In genomic region chr6:142265476-142265875, GRCh38 we compare ENCODE assay signal across 1 cellular context.
TF ChIP-seq lines count a peak whose summit lies in the region.

No MANE protein-coding gene starts in this region.

TF ChIP-seq in HepG2, 621 proteins besides CTCF, POLR2A, EP300 and RAD21 (continued from another document and continues in another):
- TF ChIP-seq, protein P1, sequence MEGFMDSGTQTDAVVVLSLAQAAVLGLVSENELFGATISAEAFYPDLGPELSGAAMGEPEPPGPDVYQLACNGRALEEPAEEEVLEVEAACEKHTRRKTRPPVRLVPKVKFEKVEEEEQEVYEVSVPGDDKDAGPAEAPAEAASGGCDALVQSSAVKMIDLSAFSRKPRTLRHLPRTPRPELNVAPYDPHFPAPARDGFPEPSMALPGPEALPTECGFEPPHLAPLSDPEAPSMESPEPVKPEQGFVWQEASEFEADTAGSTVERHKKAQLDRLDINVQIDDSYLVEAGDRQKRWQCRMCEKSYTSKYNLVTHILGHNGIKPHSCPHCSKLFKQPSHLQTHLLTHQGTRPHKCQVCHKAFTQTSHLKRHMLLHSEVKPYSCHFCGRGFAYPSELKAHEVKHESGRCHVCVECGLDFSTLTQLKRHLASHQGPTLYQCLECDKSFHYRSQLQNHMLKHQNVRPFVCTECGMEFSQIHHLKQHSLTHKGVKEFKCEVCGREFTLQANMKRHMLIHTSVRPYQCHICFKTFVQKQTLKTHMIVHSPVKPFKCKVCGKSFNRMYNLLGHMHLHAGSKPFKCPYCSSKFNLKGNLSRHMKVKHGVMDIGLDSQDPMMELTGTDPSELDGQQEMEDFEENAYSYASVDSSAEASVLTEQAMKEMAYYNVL (CRISPR knock-in tag; IDR thresholded peaks at IDR 0.05; ENCODE audit: borderline replicate concordance), result peak; percentile 83; the same call in 1 of the 2 replicates
- TF ChIP-seq PHF20 (CRISPR knock-in tag; IDR thresholded peaks at IDR 0.05) (no peak), GATA4 (IDR thresholded peaks at IDR 0.05; ENCODE audit: borderline replicate concordance, low read depth) (peak; percentile 59; the same call in 1 of the 2 replicates), ZNF557 (CRISPR knock-in tag; IDR thresholded peaks at IDR 0.05) (peak; percentile 31; the same call in 1 of the 2 replicates), ZNF362 (CRISPR knock-in tag; IDR thresholded peaks at IDR 0.05; ENCODE audit: borderline replicate concordance) (peak; percentile 84; the same call in 1 of the 2 replicates), ZNF746 (CRISPR knock-in tag; IDR thresholded peaks at IDR 0.05) (no peak), KDM4B (CRISPR knock-in tag; IDR thresholded peaks at IDR 0.05) (peak; percentile 57; the same call in 1 of the 2 replicates), PAXIP1 (CRISPR knock-in tag; conservative IDR thresholded peaks at IDR 0.05) (peak; percentile 98), SSRP1 (CRISPR knock-in tag; IDR thresholded peaks at IDR 0.05) (no peak), ZNF274 (CRISPR knock-in tag; IDR thresholded peaks at IDR 0.05) (no peak), MAZ (IDR thresholded peaks at IDR 0.05; ENCODE audit: borderline replicate concordance, low read depth, low read length) (no peak), MAZ (CRISPR knock-in tag; IDR thresholded peaks at IDR 0.05; ENCODE audit: low read depth) (no peak), MEIS1 (CRISPR knock-in tag; IDR thresholded peaks at IDR 0.05; ENCODE audit: borderline replicate concordance) (no peak), ZNF180 (CRISPR knock-in tag; IDR thresholded peaks at IDR 0.05; ENCODE audit: borderline replicate concordance, low read depth) (no peak), E2F5 (CRISPR knock-in tag; conservative IDR thresholded peaks at IDR 0.05) (no peak), ZSCAN9 (CRISPR knock-in tag; IDR thresholded peaks at IDR 0.05; ENCODE audit: borderline replicate concordance) (peak; percentile 82; the same call in 1 of the 2 replicates), ERF (CRISPR knock-in tag; IDR thresholded peaks at IDR 0.05) (peak; percentile 84), SP1 (IDR thresholded peaks at IDR 0.05) (no peak), SP1 (CRISPR knock-in tag; IDR thresholded peaks at IDR 0.05) (0 out of 2 replicates have a peak, but pooled peaks have one; percentile 43), BCL6 (CRISPR knock-in tag; IDR thresholded peaks at IDR 0.05) (peak; percentile 95), RCOR2 (CRISPR knock-in tag; IDR thresholded peaks at IDR 0.05) (peak; percentile 90), CHD4 (IDR thresholded peaks at IDR 0.05; ENCODE audit: borderline replicate concordance, low read length) (no peak), ELF3 (CRISPR knock-in tag; IDR thresholded peaks at IDR 0.05) (peak; percentile 95), KMT2A (CRISPR knock-in tag; IDR thresholded peaks at IDR 0.05) (peak; percentile 31; the same call in 1 of the 2 replicates), GABPB1 (CRISPR knock-in tag; IDR thresholded peaks at IDR 0.05) (no peak), U2AF1 (optimal IDR thresholded peaks at IDR 0.05; ENCODE audit: low read depth, low read length) (no peak), ATF4 (CRISPR knock-in tag; IDR thresholded peaks at IDR 0.05) (peak in 1 of 2 experiments; percentile 44; a peak in 1 of 4 replicates), ZNF501 (CRISPR knock-in tag; IDR thresholded peaks at IDR 0.05) (no peak), CEBPG (CRISPR knock-in tag; IDR thresholded peaks at IDR 0.05) (peak; percentile 71), PHF5A (CRISPR knock-in tag; IDR thresholded peaks at IDR 0.05; ENCODE audit: low read depth, unreplicated experiment) (peak; percentile 88), ZNF616 (CRISPR knock-in tag; IDR thresholded peaks at IDR 0.05; ENCODE audit: low read depth) (no peak), TBX2 (CRISPR knock-in tag; IDR thresholded peaks at IDR 0.05; ENCODE audit: borderline replicate concordance) (0 out of 2 replicates have a peak, but pooled peaks have one; percentile 18), DR1 (CRISPR knock-in tag; IDR thresholded peaks at IDR 0.05) (no peak), HDAC2 (CRISPR knock-in tag; IDR thresholded peaks at IDR 0.05) (peak; percentile 98), NR2F6 (IDR thresholded peaks at IDR 0.05) (peak; percentile 78), NR2F6 (CRISPR knock-in tag; IDR thresholded peaks at IDR 0.05) (peak; percentile 84), BORCS8-MEF2B (CRISPR knock-in tag; IDR thresholded peaks at IDR 0.05) (no peak), MAF1 (CRISPR knock-in tag; IDR thresholded peaks at IDR 0.05; ENCODE audit: borderline replicate concordance) (no peak), MIXL1 (CRISPR knock-in tag; IDR thresholded peaks at IDR 0.05) (peak; percentile 98), ZNF431 (CRISPR knock-in tag; IDR thresholded peaks at IDR 0.05; ENCODE audit: borderline replicate concordance, low read depth) (no peak), ATF2 (CRISPR knock-in tag; IDR thresholded peaks at IDR 0.05) (peak; percentile 81; the same call in 1 of the 2 replicates), KLF11 (CRISPR knock-in tag; IDR thresholded peaks at IDR 0.05) (peak; percentile 83; the same call in 1 of the 2 replicates), SIN3A (IDR thresholded peaks at IDR 0.05; ENCODE audit: borderline replicate concordance, low read depth, low read length) (0 out of 2 replicates have a peak, but pooled peaks have one; percentile 10), ZNF44 (CRISPR knock-in tag; IDR thresholded peaks at IDR 0.05) (no peak), ZNF550 (CRISPR knock-in tag; IDR thresholded peaks at IDR 0.05; ENCODE audit: borderline replicate concordance) (no peak), ZNF556 (CRISPR knock-in tag; IDR thresholded peaks at IDR 0.05; ENCODE audit: borderline replicate concordance) (no peak), ZNF639 (CRISPR knock-in tag; conservative IDR thresholded peaks at IDR 0.05) (0 out of 2 replicates have a peak, but pooled peaks have one; percentile 71), SRSF1 (optimal IDR thresholded peaks at IDR 0.05; ENCODE audit: low read depth, low read length) (no peak)
- TF ChIP-seq, protein P2, sequence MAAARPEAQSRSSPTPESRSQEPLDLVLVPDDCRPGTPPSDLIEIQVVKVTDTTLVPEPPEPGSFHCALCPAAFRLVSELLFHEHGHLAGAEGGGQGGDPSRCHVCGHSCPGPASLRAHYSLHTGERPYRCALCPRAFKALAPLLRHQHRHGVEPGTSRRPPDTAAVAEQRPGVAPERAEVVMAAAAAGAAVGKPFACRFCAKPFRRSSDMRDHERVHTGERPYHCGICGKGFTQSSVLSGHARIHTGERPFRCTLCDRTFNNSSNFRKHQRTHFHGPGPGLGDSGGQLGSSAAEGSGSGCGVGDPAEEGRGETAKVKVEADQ (CRISPR knock-in tag; IDR thresholded peaks at IDR 0.05; ENCODE audit: borderline replicate concordance), result no peak
- TF ChIP-seq, protein P3, sequence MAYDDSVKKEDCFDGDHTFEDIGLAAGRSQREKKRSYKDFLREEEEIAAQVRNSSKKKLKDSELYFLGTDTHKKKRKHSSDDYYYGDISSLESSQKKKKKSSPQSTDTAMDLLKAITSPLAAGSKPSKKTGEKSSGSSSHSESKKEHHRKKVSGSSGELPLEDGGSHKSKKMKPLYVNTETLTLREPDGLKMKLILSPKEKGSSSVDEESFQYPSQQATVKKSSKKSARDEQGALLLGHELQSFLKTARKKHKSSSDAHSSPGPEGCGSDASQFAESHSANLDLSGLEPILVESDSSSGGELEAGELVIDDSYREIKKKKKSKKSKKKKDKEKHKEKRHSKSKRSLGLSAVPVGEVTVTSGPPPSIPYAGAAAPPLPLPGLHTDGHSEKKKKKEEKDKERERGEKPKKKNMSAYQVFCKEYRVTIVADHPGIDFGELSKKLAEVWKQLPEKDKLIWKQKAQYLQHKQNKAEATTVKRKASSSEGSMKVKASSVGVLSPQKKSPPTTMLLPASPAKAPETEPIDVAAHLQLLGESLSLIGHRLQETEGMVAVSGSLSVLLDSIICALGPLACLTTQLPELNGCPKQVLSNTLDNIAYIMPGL (CRISPR knock-in tag; IDR thresholded peaks at IDR 0.05; ENCODE audit: borderline replicate concordance in 1 of 2, low read depth in 1 of 2), result no peak
- TF ChIP-seq, protein P4, sequence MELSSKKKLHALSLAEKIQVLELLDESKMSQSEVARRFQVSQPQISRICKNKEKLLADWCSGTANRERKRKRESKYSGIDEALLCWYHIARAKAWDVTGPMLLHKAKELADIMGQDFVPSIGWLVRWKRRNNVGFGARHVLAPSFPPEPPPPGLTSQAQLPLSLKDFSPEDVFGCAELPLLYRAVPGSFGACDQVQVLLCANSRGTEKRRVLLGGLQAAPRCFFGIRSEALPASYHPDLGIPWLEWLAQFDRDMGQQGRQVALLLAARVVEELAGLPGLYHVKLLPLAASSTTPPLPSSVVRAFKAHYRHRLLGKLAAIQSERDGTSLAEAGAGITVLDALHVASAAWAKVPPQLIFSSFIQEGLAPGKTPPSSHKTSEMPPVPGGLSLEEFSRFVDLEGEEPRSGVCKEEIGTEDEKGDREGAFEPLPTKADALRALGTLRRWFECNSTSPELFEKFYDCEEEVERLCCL (CRISPR knock-in tag; IDR thresholded peaks at IDR 0.05; ENCODE audit: borderline replicate concordance), result no peak
- TF ChIP-seq, protein P5, sequence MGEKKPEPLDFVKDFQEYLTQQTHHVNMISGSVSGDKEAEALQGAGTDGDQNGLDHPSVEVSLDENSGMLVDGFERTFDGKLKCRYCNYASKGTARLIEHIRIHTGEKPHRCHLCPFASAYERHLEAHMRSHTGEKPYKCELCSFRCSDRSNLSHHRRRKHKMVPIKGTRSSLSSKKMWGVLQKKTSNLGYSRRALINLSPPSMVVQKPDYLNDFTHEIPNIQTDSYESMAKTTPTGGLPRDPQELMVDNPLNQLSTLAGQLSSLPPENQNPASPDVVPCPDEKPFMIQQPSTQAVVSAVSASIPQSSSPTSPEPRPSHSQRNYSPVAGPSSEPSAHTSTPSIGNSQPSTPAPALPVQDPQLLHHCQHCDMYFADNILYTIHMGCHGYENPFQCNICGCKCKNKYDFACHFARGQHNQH (CRISPR knock-in tag; IDR thresholded peaks at IDR 0.05), result peak; percentile 56; the same call in 1 of the 2 replicates
